8 cellular contexts compared by ENCODE assay signal in genomic region chr6:155314773-155315515, GRCh38. TPM values are rescaled to one million over a fixed set of nuclear protein-coding genes. Genes with fewer than 3 reads are reported as not detected.
DNase-seq lines count a peak whose midpoint lies in the region; ATAC-seq, FAIRE-seq and TF ChIP-seq lines count a peak whose summit lies in the region.

No MANE protein-coding gene starts in this region.

- H3K9me2 ChIP-seq in MM.1S (replicated peaks; ENCODE audit: insufficient read depth, low read length) = no peaks in the 10 kb centered on the region

- peak overlapping the region; percentile 93 for H3K4me3 ChIP-seq in MM.1S (ENCODE audit: low read length)
- H3K4me3 ChIP-seq in SJSA1 = peak overlapping the region; percentile 64
- peak overlapping the region; percentile 17 to 95 for H3K4me3 ChIP-seq in body of pancreas
- peak overlapping the region; percentile 96 for H3K4me3 ChIP-seq in iPS-18a (ENCODE audit: low read length)

- DNase-seq in GM12891 (ENCODE audit: insufficient read length, low spot score) = peak; percentile 12
- peak; percentile 67 for DNase-seq in HEK293T (ENCODE audit: extremely low spot score)
- DNase-seq in MM.1S = peak; percentile 68
- peak in 1 of 2 experiments; percentile 54 for DNase-seq in SJSA1 (ENCODE audit: low read depth in 1 of 2, low spot score in 2 of 2)
- DNase-seq in body of pancreas = peak; percentile 66 to 85 (median 78)
- DNase-seq in stimulated activated CD4-positive, alpha-beta T cell treated with anti-CD3 and anti-CD28 coated beads, Interleukin-12 subunit alpha, Interleukin-12 subunit beta, amount 100 ng/mL, for 48 hours (ENCODE audit: low read depth in 2 of 3, low spot score in 1 of 3) = peak in 2 of 3 donors; percentile 51
- no peak for DNase-seq in KBM-7

- peak; percentile 72 for ATAC-seq in body of pancreas

- no peaks in the 10 kb centered on the region for H3K79me2 ChIP-seq in MM.1S (ENCODE audit: low read length)

- H3K27ac ChIP-seq in MM.1S (ENCODE audit: low read length) = peak overlapping the region; percentile 80; the same call in 1 of the 2 replicates
- H3K27ac ChIP-seq in SJSA1 = peak overlapping the region; percentile 56
- H3K27ac ChIP-seq in body of pancreas = peak overlapping the region; percentile 82 to 89 (median 84)
- H3K27ac ChIP-seq in iPS-18a (ENCODE audit: low read length) = peak overlapping the region; percentile 43

- TF ChIP-seq POLR2A in GM12891 (IDR thresholded peaks at IDR 0.05; ENCODE audit: low read depth, low read length) (no peak; the same call in 1 of the 2 replicates), body of pancreas (IDR thresholded peaks at IDR 0.05) (no peak)

- H2AFZ ChIP-seq in MM.1S (ENCODE audit: low read length) = peak overlapping the region; percentile 75

- H3K9me3 ChIP-seq in MM.1S (replicated peaks; ENCODE audit: insufficient read depth, low read length) (no peaks in the 10 kb centered on the region), SJSA1 (replicated peaks) (no peaks in the 10 kb centered on the region), body of pancreas (no peaks in the 10 kb centered on the region), iPS-18a (ENCODE audit: control insufficient read depth, low read depth, low read length) (no peaks in the 10 kb centered on the region)

- peaks cover 17% of the 10 kb centered on the region for H3F3A ChIP-seq in MM.1S (ENCODE audit: insufficient read depth, low read length)

- intact Hi-C loops in body of pancreas (cut with DNase I) = no loop called here

- 0 to 1% methylated on average over 19 to 20 of the region's 20 CpGs for WGBS in body of pancreas, 2 donors

- CTCF ChIA-PET in HEK293T (lab: Yijun Ruan, JAX) = interaction anchor here (0.6 to 1.1 kb wide), 4 partner anchors 15 to 1579 kb away, joined by 3 to 5 read pairs (median 4); no protein-coding TSS in a partner anchor

- no peak for FAIRE-seq in GM12891 (lab: Jason Lieb, UNC)

- peak overlapping the region; percentile 82 for H3K4me2 ChIP-seq in MM.1S (ENCODE audit: low read depth, low read length)

- no peaks in the 10 kb centered on the region for H4K20me1 ChIP-seq in MM.1S (ENCODE audit: insufficient read depth, low read length)

- H3K9ac ChIP-seq in MM.1S (ENCODE audit: low read length) = peak overlapping the region; percentile 56
- H3K9ac ChIP-seq in iPS-18a (ENCODE audit: low read length) = peak overlapping the region; percentile 55

- no peak for TF ChIP-seq CTCF in MM.1S (IDR thresholded peaks at IDR 0.05; ENCODE audit: low read length)
- no peak for TF ChIP-seq CTCF in body of pancreas (IDR thresholded peaks at IDR 0.05)

- H3K4me1 ChIP-seq in MM.1S (ENCODE audit: low read length) (no peaks in the 10 kb centered on the region), SJSA1 (replicated peaks) (peaks cover 21% of the 10 kb centered on the region), body of pancreas (peaks cover 15% of the 10 kb centered on the region), iPS-18a (ENCODE audit: control insufficient read depth, low read depth, low read length) (peaks cover 6% of the 10 kb centered on the region)

- in situ Hi-C loops in KBM-7 (cut with MboI; ENCODE audit: low pct_unique_long_range_greater_than_20kb, low sequenced_read_pairs) = no loop called here

- H3K27me3 ChIP-seq in MM.1S (replicated peaks; ENCODE audit: insufficient read depth, low read length) (no peaks in the 10 kb centered on the region), SJSA1 (replicated peaks) (no peaks in the 10 kb centered on the region), body of pancreas (no peaks in the 10 kb centered on the region), iPS-18a (ENCODE audit: control insufficient read depth, insufficient read depth, low read length) (no peaks in the 10 kb centered on the region)

- POLR2A ChIA-PET in HEK293T (lab: Yijun Ruan, JAX) = interaction anchor here (0.6 to 0.9 kb wide), 5 partner anchors 28 to 1627 kb away, joined by 3 to 4 read pairs (median 3); no protein-coding TSS in a partner anchor

- H3K36me3 ChIP-seq in MM.1S (replicated peaks; ENCODE audit: insufficient read depth, low read length) = no peaks in the 10 kb centered on the region
- H3K36me3 ChIP-seq in SJSA1 = peaks cover 22% of the 10 kb centered on the region
- H3K36me3 ChIP-seq in body of pancreas (replicated peaks in 1 of 2; ENCODE audit: insufficient read depth in 1 of 2, low read depth in 2 of 2) = no peaks in the 10 kb centered on the region
- H3K36me3 ChIP-seq in iPS-18a (ENCODE audit: control insufficient read depth, low read depth, low read length) = peaks cover 19% of the 10 kb centered on the region

TF ChIP-seq in GM12891, 5 proteins besides CTCF, POLR2A, EP300 and RAD21:
- TF ChIP-seq SPI1 (IDR thresholded peaks at IDR 0.05; ENCODE audit: low read depth, low read length) = peak; percentile 76
- TF ChIP-seq TAF1 (IDR thresholded peaks at IDR 0.05; ENCODE audit: low read depth, low read length) = peak; percentile 56; the same call in 1 of the 2 replicates
- TF ChIP-seq POU2F2 (IDR thresholded peaks at IDR 0.05; ENCODE audit: low read depth, low read length) = 0 out of 2 replicates have a peak, but pooled peaks have one; percentile 16
- no peak for TF ChIP-seq PAX5 (IDR thresholded peaks at IDR 0.05; ENCODE audit: insufficient read depth, low read length, severe bottlenecking)
- TF ChIP-seq POLR2AphosphoS5 (IDR thresholded peaks at IDR 0.05; ENCODE audit: low read depth, low read length) = peak; percentile 9; the same call in 1 of the 2 replicates

TF ChIP-seq in HEK293T, 16 proteins besides CTCF, POLR2A, EP300 and RAD21:
- TF ChIP-seq FOXM1 (IDR thresholded peaks at IDR 0.05; ENCODE audit: borderline replicate concordance) (0 out of 2 replicates have a peak, but pooled peaks have one; percentile 9), SP1 (IDR thresholded peaks at IDR 0.05) (no peak), ZNF384 (IDR thresholded peaks at IDR 0.05) (peak; percentile 82), PKNOX1 (IDR thresholded peaks at IDR 0.05) (peak; percentile 62), L3MBTL2 (conservative IDR thresholded peaks at IDR 0.05) (peak; percentile 94), ELF4 (IDR thresholded peaks at IDR 0.05) (no peak; the same call in 1 of the 2 replicates), CTBP1 (IDR thresholded peaks at IDR 0.05; ENCODE audit: borderline replicate concordance) (0 out of 2 replicates have a peak, but pooled peaks have one; percentile 27), ARNT (IDR thresholded peaks at IDR 0.05) (no peak), BHLHE40 (IDR thresholded peaks at IDR 0.05; ENCODE audit: borderline replicate concordance) (no peak)
TF ChIP-seq in HEK293T: peak in this region for 5.

RNA-seq across cellular contexts. Expression of gene TFB1M, which starts 0.7 kb away (rescaled TPM):
- 20.1 TPM for polyA plus RNA-seq in GM12891 (2012; ENCODE audit: low read depth, missing spikeins)
- total RNA-seq in SJSA1 (2014; rRNA removed; shearing (Covaris generic)) = 15.9 and 48.9 TPM in 2 replicates
- 1 to 10 TPM; 8.8 to 9.9 TPM for total RNA-seq in body of pancreas

RNA-seq across cellular contexts. Expression of gene CLDN20, which starts 51.1 kb away (rescaled TPM):
- polyA plus RNA-seq in GM12891 (2012; ENCODE audit: low read depth, missing spikeins) = 0.17 TPM
- not detected in 2 replicates for total RNA-seq in SJSA1 (2014; rRNA removed; shearing (Covaris generic))
- not detected for total RNA-seq in body of pancreas
